In the genomic region with DNA sequence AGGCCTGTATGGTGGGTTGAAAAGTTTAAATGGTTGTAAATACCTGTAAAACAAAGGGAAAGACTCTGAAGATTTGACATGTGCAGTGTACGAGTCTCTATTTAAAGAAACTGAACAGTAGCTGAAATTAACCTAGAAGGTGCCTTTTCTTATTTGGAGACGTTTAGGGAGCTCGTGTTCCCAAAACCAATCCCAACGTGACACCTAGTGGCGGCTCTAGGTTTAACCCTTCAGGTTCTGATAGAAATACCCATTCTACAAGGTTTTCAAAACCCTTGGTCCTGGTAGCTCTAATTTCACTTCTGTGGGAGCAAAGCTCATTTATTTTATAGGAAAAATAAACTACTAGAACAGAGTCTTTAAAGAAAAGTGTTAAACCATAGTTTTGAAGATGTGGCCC, we compare ENCODE assay signal across 8 cellular contexts.
DNase-seq lines count a peak whose midpoint lies in the region; ATAC-seq and TF ChIP-seq lines count a peak whose summit lies in the region.

No MANE protein-coding gene starts in this region.

- no peak overlapping the region for H3K4me2 ChIP-seq in OCI-LY1 (ENCODE audit: low read length)

- intact Hi-C loops in mucosa of descending colon (cut with DNase I, micrococcal nuclease): no loop called here

- peak; percentile 58 for ATAC-seq in HG02870 (IDR thresholded peaks at IDR 0.05; ENCODE audit: unreplicated experiment)
- no peak for ATAC-seq in mucosa of descending colon
- ATAC-seq in GM21576 (IDR thresholded peaks at IDR 0.05; ENCODE audit: unreplicated experiment): no peak

- H3K4me3 ChIP-seq in OCI-LY1 (ENCODE audit: low read depth, low read length, poor library complexity, severe bottlenecking): no peak overlapping the region
- H3K4me3 ChIP-seq in fibroblast of villous mesenchyme (ENCODE audit: low read depth, low read length): no peak overlapping the region
- no peak overlapping the region for H3K4me3 ChIP-seq in mucosa of descending colon
- no peak overlapping the region for H3K4me3 ChIP-seq in coronary artery

- TF ChIP-seq CTCF in OCI-LY1 (IDR thresholded peaks at IDR 0.05; ENCODE audit: low read length): peak; percentile 46
- peak; percentile 33 for TF ChIP-seq CTCF in fibroblast of villous mesenchyme (IDR thresholded peaks at IDR 0.05; ENCODE audit: insufficient read depth, low read depth, low read length)
- TF ChIP-seq CTCF in mucosa of descending colon (IDR thresholded peaks at IDR 0.05): no peak
- TF ChIP-seq CTCF in coronary artery (IDR thresholded peaks at IDR 0.05): no peak

- H3K9ac ChIP-seq in OCI-LY1 (ENCODE audit: low read length): no peak overlapping the region

- no peaks in the 10 kb centered on the region for H3K9me2 ChIP-seq in OCI-LY1 (ENCODE audit: low read depth, low read length)

- no peaks in the 10 kb centered on the region for H3K27me3 ChIP-seq in OCI-LY1 (ENCODE audit: insufficient read depth, low read length)

- no peaks in the 10 kb centered on the region for H3K4me1 ChIP-seq in OCI-LY1 (ENCODE audit: insufficient read depth, low read length, severe bottlenecking)
- no peaks in the 10 kb centered on the region for H3K4me1 ChIP-seq in mucosa of descending colon (ENCODE audit: low read depth)

- H3K27ac ChIP-seq in OCI-LY1 (ENCODE audit: low read depth, low read length, poor library complexity, severe bottlenecking) (no peak overlapping the region), coronary artery (no peak overlapping the region)

- H3K9me3 ChIP-seq in OCI-LY1 (ENCODE audit: low read length) (no peaks in the 10 kb centered on the region), mucosa of descending colon (no peaks in the 10 kb centered on the region)

- no peaks in the 10 kb centered on the region for H3F3A ChIP-seq in OCI-LY1 (ENCODE audit: insufficient read depth, low read length)

- no peaks in the 10 kb centered on the region for H4K20me1 ChIP-seq in OCI-LY1 (ENCODE audit: insufficient read depth, low read length)

- peak; percentile 51 for DNase-seq in DMS 273 (lab: John Stamatoyannopoulos, UW; ENCODE audit: unreplicated experiment)
- DNase-seq in DMS 273 treated with DMSO at 0.1 percent for 48 hours (lab: John Stamatoyannopoulos, UW): no peak
- DNase-seq in fibroblast of villous mesenchyme (ENCODE audit: low read depth): peak; percentile 4
- no peak for DNase-seq in mucosa of descending colon
- DNase-seq in coronary artery (ENCODE audit: low spot score): no peak

- H3K79me2 ChIP-seq in OCI-LY1 (ENCODE audit: insufficient read depth, low read length): no peaks in the 10 kb centered on the region

- H3K36me3 ChIP-seq in OCI-LY1 (ENCODE audit: insufficient read depth, low read length): no peaks in the 10 kb centered on the region
- H3K36me3 ChIP-seq in mucosa of descending colon (ENCODE audit: low read depth): no peaks in the 10 kb centered on the region

- no peak overlapping the region for H2AFZ ChIP-seq in OCI-LY1 (ENCODE audit: low read length)

Comparison
In these comparisons a context has a peak if more than half of its experiments do, and no peak if none do; other contexts are left out.
1. DNase-seq: peak in DMS 273 (single experiment) and fibroblast of villous mesenchyme (single experiment); none in DMS 273 treated with DMSO at 0.1 percent for 48 hours (single experiment), mucosa of descending colon (0 of 3) and coronary artery (single experiment).
2. CTCF ChIP-seq: peak in OCI-LY1 (single experiment) and fibroblast of villous mesenchyme (single experiment); none in mucosa of descending colon (single experiment) and coronary artery (single experiment).